ENCODE assay signal across 1 cellular context in genomic region chr20:37285664-37286374, GRCh38.
TF ChIP-seq lines count a peak whose summit lies in the region.

No MANE protein-coding gene starts in this region.

TF ChIP-seq in HepG2, 621 proteins besides CTCF, POLR2A, EP300 and RAD21 (continued from another document):
- TF ChIP-seq ZNF691 (CRISPR knock-in tag; IDR thresholded peaks at IDR 0.05; ENCODE audit: borderline replicate concordance, low read depth) (peak; percentile 84; the same call in 1 of the 2 replicates), ZNF180 (CRISPR knock-in tag; IDR thresholded peaks at IDR 0.05; ENCODE audit: borderline replicate concordance, low read depth) (no peak), ZMYM4 (CRISPR knock-in tag; IDR thresholded peaks at IDR 0.05) (peak; percentile 64; the same call in 1 of the 2 replicates), ZNF580 (CRISPR knock-in tag; IDR thresholded peaks at IDR 0.05; ENCODE audit: borderline replicate concordance, low read depth) (0 out of 2 replicates have a peak, but pooled peaks have one; percentile 53), REL (CRISPR knock-in tag; conservative IDR thresholded peaks at IDR 0.05) (peak; percentile 78; the same call in 1 of the 2 replicates), MBNL3 (CRISPR knock-in tag; conservative IDR thresholded peaks at IDR 0.05) (no peak), RXRA (CRISPR knock-in tag; IDR thresholded peaks at IDR 0.05) (peak; percentile 93; the same call in 1 of the 2 replicates), ZNF7 (CRISPR knock-in tag; IDR thresholded peaks at IDR 0.05) (no peak), CCDC6 (CRISPR knock-in tag; IDR thresholded peaks at IDR 0.05) (peak; percentile 70), SRSF4 (IDR thresholded peaks at IDR 0.05; ENCODE audit: low read depth, low read length, poor library complexity, severe bottlenecking) (no peak), MTA3 (CRISPR knock-in tag; IDR thresholded peaks at IDR 0.05) (no peak), ZNF280D (CRISPR knock-in tag; IDR thresholded peaks at IDR 0.05) (no peak), GRHL1 (CRISPR knock-in tag; conservative IDR thresholded peaks at IDR 0.05) (no peak), ZSCAN9 (CRISPR knock-in tag; IDR thresholded peaks at IDR 0.05; ENCODE audit: borderline replicate concordance) (peak; percentile 64; the same call in 1 of the 2 replicates), GATAD1 (CRISPR knock-in tag; IDR thresholded peaks at IDR 0.05) (peak; percentile 64), KMT2A (CRISPR knock-in tag; IDR thresholded peaks at IDR 0.05) (peak; percentile 73), BRCA1 (CRISPR knock-in tag; IDR thresholded peaks at IDR 0.05) (no peak), SNAI1 (CRISPR knock-in tag; IDR thresholded peaks at IDR 0.05; ENCODE audit: borderline replicate concordance) (no peak), PLSCR1 (CRISPR knock-in tag; IDR thresholded peaks at IDR 0.05; ENCODE audit: borderline replicate concordance) (no peak), ELF4 (CRISPR knock-in tag; IDR thresholded peaks at IDR 0.05; ENCODE audit: borderline replicate concordance) (no peak), SRF (IDR thresholded peaks at IDR 0.05; ENCODE audit: low read depth, low read length) (no peak), ATAD3A (CRISPR knock-in tag; IDR thresholded peaks at IDR 0.05) (no peak), PRDM10 (CRISPR knock-in tag; IDR thresholded peaks at IDR 0.05; ENCODE audit: low read depth) (no peak), ZNF235 (CRISPR knock-in tag; IDR thresholded peaks at IDR 0.05; ENCODE audit: borderline replicate concordance) (no peak), AKNA (CRISPR knock-in tag; IDR thresholded peaks at IDR 0.05; ENCODE audit: borderline replicate concordance) (no peak), ZNF674 (CRISPR knock-in tag; IDR thresholded peaks at IDR 0.05; ENCODE audit: low read depth) (0 out of 2 replicates have a peak, but pooled peaks have one; percentile 38), TBP (CRISPR knock-in tag; IDR thresholded peaks at IDR 0.05) (no peak), CSRNP2 (CRISPR knock-in tag; conservative IDR thresholded peaks at IDR 0.05; ENCODE audit: low read depth) (no peak), ATF7-NPFF (CRISPR knock-in tag; IDR thresholded peaks at IDR 0.05; ENCODE audit: low read depth) (no peak), ZNF230 (CRISPR knock-in tag; IDR thresholded peaks at IDR 0.05) (no peak), GFI1 (CRISPR knock-in tag; IDR thresholded peaks at IDR 0.05; ENCODE audit: borderline replicate concordance) (0 out of 2 replicates have a peak, but pooled peaks have one; percentile 30), KLF11 (CRISPR knock-in tag; IDR thresholded peaks at IDR 0.05) (no peak), ZNF335 (CRISPR knock-in tag; IDR thresholded peaks at IDR 0.05) (peak; percentile 83), TBX3 (IDR thresholded peaks at IDR 0.05; ENCODE audit: borderline replicate concordance) (no peak), NFRKB (IDR thresholded peaks at IDR 0.05) (no peak), POLR2G (IDR thresholded peaks at IDR 0.05; ENCODE audit: low read depth, low read length) (no peak), GABPA (IDR thresholded peaks at IDR 0.05; ENCODE audit: low read depth, low read length) (no peak), GABPA (CRISPR knock-in tag; IDR thresholded peaks at IDR 0.05; ENCODE audit: low read depth) (peak; percentile 75), ELF1 (CRISPR knock-in tag; IDR thresholded peaks at IDR 0.05) (peak; percentile 62; the same call in 1 of the 2 replicates), ZNF761 (CRISPR knock-in tag; conservative IDR thresholded peaks at IDR 0.05) (0 out of 2 replicates have a peak, but pooled peaks have one; percentile 36), NFE2L2 (IDR thresholded peaks at IDR 0.05; ENCODE audit: low read length) (no peak)
